ENCODE assay signal across 18 cellular contexts in the genomic region with DNA sequence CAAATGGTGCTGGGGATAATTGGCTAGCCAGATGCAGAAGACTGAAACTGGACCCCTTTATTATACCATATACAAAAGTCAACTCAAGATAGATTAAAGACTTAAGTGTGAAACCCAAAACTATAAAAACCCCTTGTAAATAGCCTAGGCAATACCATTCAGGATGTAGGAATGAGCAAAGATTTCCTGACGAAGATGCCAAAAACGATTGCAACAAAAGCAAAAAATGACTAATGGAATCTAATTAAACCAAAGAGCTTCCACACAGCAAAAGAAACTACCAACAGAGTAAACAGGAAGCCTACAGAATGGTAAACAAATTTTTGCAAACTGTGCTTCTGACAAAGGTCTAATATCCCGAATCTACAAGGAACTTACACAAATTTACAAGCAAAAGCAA.
"Had no signal": no experiment of that assay in that cellular context is flagged by ENCODE, and none has a peak within 500 bp of the region (broad histone marks: within the 10 kb centered on the region; RNA-seq: fewer than 3 reads in every experiment).

No MANE protein-coding gene starts in this region.

- H3K4me1 ChIP-seq: esophagus muscularis mucosa, gastroesophageal sphincter, right atrium auricular region, suprapubic skin, thyroid gland had no signal

- H3K9me3 ChIP-seq: esophagus muscularis mucosa, gastroesophageal sphincter, ovary, right atrium auricular region, suprapubic skin, thyroid gland had no signal

- H3K36me3 ChIP-seq: esophagus muscularis mucosa, gastroesophageal sphincter, ovary, right atrium auricular region, suprapubic skin, thyroid gland had no signal

- ATAC-seq: effector memory CD8-positive, alpha-beta T cell; gastroesophageal sphincter; left lobe of liver; natural killer cell had no signal

- H3K27me3 ChIP-seq: esophagus muscularis mucosa, gastroesophageal sphincter, ovary, right atrium auricular region, suprapubic skin, thyroid gland had no signal

- H3K4me3 ChIP-seq: esophagus muscularis mucosa, gastroesophageal sphincter, ovary, right atrium auricular region, suprapubic skin, thyroid gland had no signal

- H3K27ac ChIP-seq: epithelial cell of prostate, esophagus muscularis mucosa, gastroesophageal sphincter, ovary, right atrium auricular region, suprapubic skin, thyroid gland had no signal

- DNase-seq: effector memory CD8-positive, alpha-beta T cell; glutamatergic neuron; islet precursor cell; mammary epithelial cell; natural killer cell; ovary; small intestine; stimulated activated CD4-positive, alpha-beta T cell treated with anti-CD3 and anti-CD28 coated beads, Interleukin-2, amount 100 ng/mL, for 48 hours; stimulated activated naive CD4-positive, alpha-beta T cell treated with Interleukin-2 at 50 U/mL for 16 hours; thyroid gland had no signal

- FAIRE-seq: colon, small intestine, urothelium cell line had no signal
